In genomic region chr17:45228121-45228941, GRCh38 we compare ENCODE assay signal across 9 cellular contexts. TPM values are rescaled to one million over a fixed set of nuclear protein-coding genes. Genes with fewer than 3 reads are reported as not detected.
A peak's percentile ranks its signal among the peaks of the same experiment; 100 is the strongest.
DNase-seq lines count a peak whose midpoint lies in the region; ATAC-seq, FAIRE-seq and TF ChIP-seq lines count a peak whose summit lies in the region.
"Had no signal": no experiment of that assay in that cellular context is flagged by ENCODE, and none has a peak within 500 bp of the region (broad histone marks: within the 10 kb centered on the region; RNA-seq: fewer than 3 reads in every experiment).

No MANE protein-coding gene starts in this region.

- H3K23me2 ChIP-seq in H1 (ENCODE audit: low read depth, low read length), result no peaks in the 10 kb centered on the region

- peak overlapping the region; percentile 90; the same call in 1 of the 2 replicates for H3K18ac ChIP-seq in H1 (ENCODE audit: extremely low read depth, low read length)

- peak overlapping the region; percentile 66; the same call in 1 of the 2 replicates for H2BK15ac ChIP-seq in H1 (ENCODE audit: low read length)

- H3K79me2 ChIP-seq in GM23248 (ENCODE audit: insufficient read depth), result no peaks in the 10 kb centered on the region
- H3K79me2 ChIP-seq in H1 (ENCODE audit: control insufficient read depth in 1 of 2, insufficient read depth in 2 of 2, low read length in 2 of 2), result no peaks in the 10 kb centered on the region

- H3K36me3 ChIP-seq in GM23248 (ENCODE audit: low read depth) (no peaks in the 10 kb centered on the region), SJCRH30 (no peaks in the 10 kb centered on the region), H1 (ENCODE audit: control insufficient read depth in 2 of 4, insufficient read depth in 4 of 4, low read length in 3 of 4) (no peaks in the 10 kb centered on the region), skeletal muscle satellite cell (ENCODE audit: insufficient read depth, low read length) (no peaks in the 10 kb centered on the region)

- no peak overlapping the region for H4K5ac ChIP-seq in H1 (ENCODE audit: insufficient read length, low read depth, low read length)

- POLR2A ChIA-PET in H1 (lab: Charles Lee; ENCODE audit: partially characterized antibody), result interaction anchor here (0.7 to 2.8 kb wide), 7 partner anchors 13 to 79 kb away, joined by 3 to 17 read pairs (median 4); partner anchors contain the start of gene HEXIM1

- H3K27me3 ChIP-seq in GM23248 (replicated peaks; ENCODE audit: insufficient read depth) (no peaks in the 10 kb centered on the region), SJCRH30 (peaks cover under 1% of the 10 kb centered on the region; the same call in 1 of the 2 replicates), H1 (replicated peaks in 1 of 4; ENCODE audit: control insufficient read depth in 3 of 4, extremely low read depth in 1 of 4, insufficient read depth in 3 of 4, low read length in 3 of 4) (peaks cover under 1 to 8% (median 4%) of the 10 kb centered on the region in 4 experiments; a peak in 6 of 7 replicates), skeletal muscle satellite cell (ENCODE audit: control insufficient read depth, insufficient read depth, low read length) (no peaks in the 10 kb centered on the region)

- no peak overlapping the region for H3K14ac ChIP-seq in H1 (ENCODE audit: insufficient read length)

- H3K4ac ChIP-seq in H1 (replicated peaks; ENCODE audit: insufficient read length, low read depth, low read length), result peak overlapping the region; percentile 57

- H3K9ac ChIP-seq in GM23248 (peak overlapping the region; percentile 66), H1 (replicated peaks in 1 of 4; ENCODE audit: extremely low read depth in 1 of 4, low read depth in 3 of 4, low read length in 3 of 4) (no peak overlapping the region; a peak in 1 of 7 replicates), skeletal muscle satellite cell (ENCODE audit: low read depth, low read length) (peak overlapping the region; percentile 74)

- CTCF ChIA-PET in H1 (lab: Charles Lee; ENCODE audit: partially characterized antibody), result interaction anchor here (0.5 to 22.1 kb wide), 9 partner anchors 6 to 158 kb away, joined by 3 to 362 read pairs (median 5); partner anchors contain the start of gene FMNL1

- no peak overlapping the region for H3K56ac ChIP-seq in H1 (replicated peaks; ENCODE audit: insufficient read length, low read depth, low read length)

- peak overlapping the region; percentile 91; the same call in 1 of the 2 replicates for H2AK5ac ChIP-seq in H1 (ENCODE audit: low read depth, low read length)

- peak overlapping the region; percentile 65 for H3K27ac ChIP-seq in GM23248
- peak overlapping the region; percentile 43 for H3K27ac ChIP-seq in SJCRH30
- no peak overlapping the region for H3K27ac ChIP-seq in H1 (ENCODE audit: low read depth, low read length)

- peak overlapping the region; percentile 57 for H3K4me2 ChIP-seq in GM23248 (ENCODE audit: unreplicated experiment)
- H3K4me2 ChIP-seq in H1 (ENCODE audit: insufficient read depth in 1 of 2, low read depth in 2 of 2, low read length in 2 of 2), result peak overlapping the region; percentile 18 to 34; a peak in 1 of 4 replicates
- H3K4me2 ChIP-seq in skeletal muscle satellite cell (ENCODE audit: low read length), result peak overlapping the region; percentile 78

- H3K4me1 ChIP-seq in GM23248 (ENCODE audit: insufficient read depth), result peaks cover 44% of the 10 kb centered on the region
- peaks cover 43% of the 10 kb centered on the region for H3K4me1 ChIP-seq in SJCRH30
- peaks cover 5 to 31% (median 20%) of the 10 kb centered on the region in 4 experiments for H3K4me1 ChIP-seq in H1 (replicated peaks in 1 of 4; ENCODE audit: control insufficient read depth in 3 of 4, insufficient read depth in 4 of 4, low read length in 3 of 4)
- peaks cover 80% of the 10 kb centered on the region for H3K4me1 ChIP-seq in skeletal muscle satellite cell (ENCODE audit: control insufficient read depth, insufficient read depth, low read length)

- H4K91ac ChIP-seq in H1 (replicated peaks; ENCODE audit: insufficient read length, low read length), result peak overlapping the region; percentile 87

- no peak for TF ChIP-seq RAD21 in H1 (IDR thresholded peaks at IDR 0.05 in 1 of 2, conservative IDR thresholded peaks at IDR 0.05 in 1 of 2; ENCODE audit: low read depth in 2 of 2, low read length in 2 of 2)

- TF ChIP-seq CTCF in H1 (IDR thresholded peaks at IDR 0.05; ENCODE audit: control extremely low read depth in 1 of 3, insufficient read depth in 1 of 3, low read depth in 1 of 3, low read length in 3 of 3), result no peak

- no peak for ATAC-seq in HG02610 (IDR thresholded peaks at IDR 0.05; ENCODE audit: unreplicated experiment)
- no peak for ATAC-seq in HG03196 (IDR thresholded peaks at IDR 0.05; ENCODE audit: unreplicated experiment)

- no peaks in the 10 kb centered on the region for H3K9me2 ChIP-seq in GM23248 (ENCODE audit: insufficient read depth)

- H3K79me1 ChIP-seq in H1 (ENCODE audit: low read depth, low read length), result no peaks in the 10 kb centered on the region

- H2BK5ac ChIP-seq in H1 (ENCODE audit: low read depth, low read length), result peak overlapping the region; percentile 68; the same call in 1 of the 2 replicates

- WGBS in GM23248 (ENCODE audit: low coverage in 1 of 2, low lambda C conversion rate in 2 of 2, missing lambda C conversion rate in 2 of 2), 2 experiments, result 61 to 66% methylated on average over 17 to 18 of the region's 18 CpGs
- WGBS in H1 (ENCODE audit: extremely low coverage in 1 of 2, insufficient coverage in 1 of 2, insufficient read length in 1 of 2, insufficient replicate concordance in 2 of 2, low coverage in 1 of 2, low lambda C conversion rate in 2 of 2, missing lambda C conversion rate in 1 of 2), 2 experiments, result 86% methylated on average over 18 of the region's 18 CpGs; no CpG with 5 or more reads in 1 of the 2 experiments

- H2AFZ ChIP-seq in GM23248, result peak overlapping the region; percentile 66
- H2AFZ ChIP-seq in H1 (ENCODE audit: low read length), result no peak overlapping the region

- H2BK120ac ChIP-seq in H1 (replicated peaks; ENCODE audit: low read depth, low read length), result no peak overlapping the region

- peaks cover 3% of the 10 kb centered on the region; the same call in 1 of the 2 replicates for H3F3A ChIP-seq in GM23248 (ENCODE audit: insufficient read depth)

- no peak overlapping the region for H3K4me3 ChIP-seq in GM23248
- peak overlapping the region; percentile 8 for H3K4me3 ChIP-seq in SJCRH30
- no peak overlapping the region for H3K4me3 ChIP-seq in H1 (ENCODE audit: extremely low read depth in 1 of 4, insufficient read depth in 2 of 4, low read depth in 3 of 4, low read length in 4 of 4)
- peak overlapping the region; percentile 52 for H3K4me3 ChIP-seq in skeletal muscle satellite cell (ENCODE audit: low read length)

- no peak overlapping the region for H3K23ac ChIP-seq in H1 (ENCODE audit: insufficient read length)

- no peaks in the 10 kb centered on the region for H4K20me1 ChIP-seq in GM23248 (ENCODE audit: insufficient read depth)
- no peaks in the 10 kb centered on the region for H4K20me1 ChIP-seq in H1 (replicated peaks in 1 of 2; ENCODE audit: control insufficient read depth in 1 of 2, insufficient read depth in 2 of 2, low read length in 2 of 2)

- H3K9me3 ChIP-seq in GM23248 (ENCODE audit: low read depth) (no peaks in the 10 kb centered on the region), SJCRH30 (replicated peaks) (no peaks in the 10 kb centered on the region), H1 (ENCODE audit: insufficient read depth in 2 of 2, low read depth in 1 of 2, low read length in 1 of 2) (no peaks in the 10 kb centered on the region), skeletal muscle satellite cell (replicated peaks; ENCODE audit: low read length) (no peaks in the 10 kb centered on the region)

- FAIRE-seq in H1 (lab: Jason Lieb, UNC) (no peak), RCC 7860 (lab: Jason Lieb, UNC) (no peak)
- FAIRE-seq: endometrium had no signal

- peak overlapping the region; percentile 89; the same call in 1 of the 2 replicates for H2BK20ac ChIP-seq in H1 (ENCODE audit: low read length)

- in situ Hi-C loops in GM23248 (cut with MboI), result loop anchor here (10.0 kb wide), 1 partner anchor 166 kb away; no protein-coding TSS in a partner anchor

- TF ChIP-seq POLR2A in H1 (IDR thresholded peaks at IDR 0.05; ENCODE audit: control extremely low read depth in 1 of 2, low read depth in 2 of 2, low read length in 2 of 2), result no peak
- no peak for TF ChIP-seq POLR2A in erythroblast (IDR thresholded peaks at IDR 0.05; ENCODE audit: low read length)

- peak overlapping the region; percentile 94; the same call in 1 of the 2 replicates for H2BK12ac ChIP-seq in H1 (ENCODE audit: low read depth, low read length)

- no peak for TF ChIP-seq EP300 in H1 (IDR thresholded peaks at IDR 0.05; ENCODE audit: borderline replicate concordance in 1 of 2, low read depth in 2 of 2, low read length in 2 of 2)

- DNase-seq in GM23248, result no peak
- DNase-seq in SJCRH30, result peak; percentile 34 to 55
- no peak for DNase-seq in H1 (ENCODE audit: low read depth in 1 of 2, low spot score in 2 of 2)
- no peak for DNase-seq in erythroblast (lab: John Stamatoyannopoulos, UW)
- DNase-seq in RCC 7860 (ENCODE audit: low spot score), result no peak

- 0 out of 2 replicates have a peak overlapping the region, but pooled peaks have one; percentile 4 for H4K8ac ChIP-seq in H1 (ENCODE audit: extremely low read depth, insufficient read depth, low read length)

RNA-seq across cellular contexts. Expression of gene FMNL1, which starts 6.6 kb away (rescaled TPM):
- 4.2 and 10.5 TPM in 2 replicates for total RNA-seq in GM23248 (2014; rRNA removed; shearing (Covaris generic))
- 1.4 and 1.7 TPM in 2 replicates for polyA plus RNA-seq in GM23248 (2016; fragmentation: Nextera tagmentation; extraction: Ambion mirVana)
- total RNA-seq in SJCRH30 (2014; rRNA removed; shearing (Covaris generic)), result 0.91 and 1.1 TPM in 2 replicates
- 8.6 and 9.8 TPM in 2 replicates for total RNA-seq in H1 (2021; fragmentation: NEBNext Ultra II Directional; extraction: Animal tissue kit (Norgen Biotek cat#: 25700))
- 2.5 and 5.3 TPM in 2 replicates for polyA plus RNA-seq in H1 (2011; rRNA removed)
- 3.5 TPM for polyA plus RNA-seq in H1 (2011; cell fraction: cytosol; rRNA removed)
- polyA plus RNA-seq in H1 (2011; cell fraction: nucleus; rRNA removed), result 17.2 TPM
- polyA plus RNA-seq in H1 (2012, experiment 1 of 2), result 6.9 to 11.7 TPM (median 8.4 TPM) in 4 replicates
- polyA plus RNA-seq in H1 (2012, experiment 2 of 2), result 7.1 TPM
- polyA plus RNA-seq in H1 (2013, experiment 1 of 2), result 6.8 TPM
- polyA plus RNA-seq in H1 (2013, experiment 2 of 2), result 7.0 TPM
- 1.9 and 2.8 TPM in 2 replicates for polyA minus RNA-seq in H1 (2011; rRNA and poly(A)+ RNA removed)
- polyA minus RNA-seq in H1 (2011; cell fraction: cytosol; rRNA and poly(A)+ RNA removed), result 3.7 TPM
- 6.9 TPM for polyA minus RNA-seq in H1 (2011; cell fraction: nucleus; rRNA and poly(A)+ RNA removed)
- total RNA-seq in skeletal muscle satellite cell (2012; rRNA removed), result 3.3 and 6.3 TPM in 2 replicates

RNA-seq across cellular contexts. Expression of gene SPATA32, which starts 33.6 kb away (rescaled TPM):
- total RNA-seq in GM23248 (2014; rRNA removed; shearing (Covaris generic)), result not detected in 2 replicates
- polyA plus RNA-seq in GM23248 (2016; fragmentation: Nextera tagmentation; extraction: Ambion mirVana) (not detected in 2 replicates), H1 (2011; rRNA removed) (0.11 and 0.24 TPM in 2 replicates)
- 0.08 TPM in 1 of 2 replicates, not detected in the other for total RNA-seq in SJCRH30 (2014; rRNA removed; shearing (Covaris generic))
- not detected in 2 replicates for total RNA-seq in H1 (2021; fragmentation: NEBNext Ultra II Directional; extraction: Animal tissue kit (Norgen Biotek cat#: 25700))
- 0.19 TPM for polyA plus RNA-seq in H1 (2011; cell fraction: cytosol; rRNA removed)
- polyA plus RNA-seq in H1 (2011; cell fraction: nucleus; rRNA removed), result 0.31 TPM
- polyA plus RNA-seq in H1 (2012, experiment 1 of 2), result 0.15 to 0.52 TPM (median 0.28 TPM) in 3 of 4 replicates, not detected in the other
- polyA plus RNA-seq in H1 (2012, experiment 2 of 2), result 0.13 TPM
- polyA plus RNA-seq in H1 (2013, experiment 1 of 2), result not detected
- 0.06 TPM for polyA plus RNA-seq in H1 (2013, experiment 2 of 2)
- polyA minus RNA-seq in H1 (2011; rRNA and poly(A)+ RNA removed), result 0.27 and 0.38 TPM in 2 replicates
- polyA minus RNA-seq in H1 (2011; cell fraction: cytosol; rRNA and poly(A)+ RNA removed), result not detected
- polyA minus RNA-seq in H1 (2011; cell fraction: nucleus; rRNA and poly(A)+ RNA removed), result not detected
- not detected in 2 replicates for total RNA-seq in skeletal muscle satellite cell (2012; rRNA removed)

Comparison
In these comparisons a context has a peak if more than half of its experiments do, and no peak if none do; other contexts are left out.
1. DNase-seq: peak in SJCRH30 (2 of 2); none in GM23248 (single experiment), H1 (0 of 2), erythroblast (0 of 2) and RCC 7860 (single experiment).
2. H3K4me2 ChIP-seq: peak in every context shown above with its lines; median percentile 78 in skeletal muscle satellite cell; 57 in GM23248; 26 in H1.
3. H3K4me3 ChIP-seq: peak in SJCRH30 (single experiment) and skeletal muscle satellite cell (single experiment); none in GM23248 (single experiment) and H1 (0 of 4).
4. H3K9ac ChIP-seq: peak in GM23248 (single experiment) and skeletal muscle satellite cell (single experiment); none in H1 (0 of 4).